Comparison of ENCODE assay signal across 12 cellular contexts in genomic region chr4:151567056-151567455, GRCh38.
DNase-seq lines count a peak whose midpoint lies in the region; ATAC-seq and TF ChIP-seq lines count a peak whose summit lies in the region.
"Had no signal": no experiment of that assay in that cellular context is flagged by ENCODE, and none has a peak within 500 bp of the region (broad histone marks: within the 10 kb centered on the region; RNA-seq: fewer than 3 reads in every experiment).

No MANE protein-coding gene starts in this region.

- H3K4me3 ChIP-seq in SU-DHL-6 (ENCODE audit: insufficient read depth, low read length, poor library complexity, severe bottlenecking), result no peak overlapping the region
- no peak overlapping the region for H3K4me3 ChIP-seq in HAP-1
- H3K4me3 ChIP-seq in dorsolateral prefrontal cortex, result no peak overlapping the region
- H3K4me3 ChIP-seq: right atrium auricular region had no signal

- TF ChIP-seq CTCF in SU-DHL-6 (IDR thresholded peaks at IDR 0.05; ENCODE audit: insufficient read depth, low read length, poor library complexity, severe bottlenecking) (no peak), dorsolateral prefrontal cortex (IDR thresholded peaks at IDR 0.05 in 54 of 56, conservative IDR thresholded peaks at IDR 0.05 in 2 of 56; ENCODE audit: low read depth in 1 of 56, partially characterized antibody in 56 of 56) (no peak)

- H3K9ac ChIP-seq in SU-DHL-6 (ENCODE audit: low read length), result no peak overlapping the region

- no peaks in the 10 kb centered on the region for H3F3A ChIP-seq in SU-DHL-6 (ENCODE audit: insufficient read depth)

- H3K27me3 ChIP-seq in SU-DHL-6 (ENCODE audit: low read length) (no peaks in the 10 kb centered on the region), HAP-1 (ENCODE audit: low read depth) (no peaks in the 10 kb centered on the region), dorsolateral prefrontal cortex (no peaks in the 10 kb centered on the region)
- H3K27me3 ChIP-seq: right atrium auricular region had no signal

- in situ Hi-C loops in HAP-1 (cut with MboI; ENCODE audit: low sequenced_read_pairs), result no loop called here

- no peaks in the 10 kb centered on the region for H3K4me1 ChIP-seq in HAP-1
- H3K4me1 ChIP-seq: right atrium auricular region had no signal

- DNase-seq in kidney tubule cell (ENCODE audit: low spot score), result no peak
- DNase-seq in HAP-1 (ENCODE audit: low spot score in 2 of 2), result no peak
- no peak for DNase-seq in dorsolateral prefrontal cortex
- DNase-seq in midbrain (lab: John Stamatoyannopoulos, UW), result no peak
- DNase-seq: C1 segment of cervical spinal cord, cerebellar nuclear complex, left ventricle myocardium superior had no signal

- ATAC-seq in GM18502 (IDR thresholded peaks at IDR 0.05; ENCODE audit: poor library complexity, unreplicated experiment) (peak; percentile 96), GM21515 (IDR thresholded peaks at IDR 0.05; ENCODE audit: unreplicated experiment) (peak; percentile 92), HG03354 (IDR thresholded peaks at IDR 0.05; ENCODE audit: poor library complexity, severe bottlenecking, unreplicated experiment) (peak; percentile 81)
- ATAC-seq: left ventricle myocardium superior had no signal

- H3K9me2 ChIP-seq in SU-DHL-6 (replicated peaks; ENCODE audit: insufficient read depth, low read length), result no peaks in the 10 kb centered on the region

- no peak overlapping the region for H3K27ac ChIP-seq in SU-DHL-6 (ENCODE audit: low read depth, low read length)
- H3K27ac ChIP-seq in dorsolateral prefrontal cortex, result no peak overlapping the region
- H3K27ac ChIP-seq: right atrium auricular region had no signal

- H2AFZ ChIP-seq in SU-DHL-6 (ENCODE audit: low read depth, low read length, severe bottlenecking), result no peak overlapping the region

- no peaks in the 10 kb centered on the region for H4K20me1 ChIP-seq in SU-DHL-6 (ENCODE audit: low read depth, low read length)

- no peaks in the 10 kb centered on the region for H3K79me2 ChIP-seq in SU-DHL-6 (ENCODE audit: insufficient read depth, low read length)

- intact Hi-C loops in dorsolateral prefrontal cortex (cut with DNase I), result no loop called here

- no peaks in the 10 kb centered on the region for H3K36me3 ChIP-seq in SU-DHL-6 (ENCODE audit: low read length)
- H3K36me3 ChIP-seq in HAP-1 (replicated peaks), result no peaks in the 10 kb centered on the region
- H3K36me3 ChIP-seq: right atrium auricular region had no signal

- H3K9me3 ChIP-seq in SU-DHL-6 (ENCODE audit: insufficient read depth, low read length) (no peaks in the 10 kb centered on the region), HAP-1 (no peaks in the 10 kb centered on the region)
- H3K9me3 ChIP-seq: right atrium auricular region had no signal

- H3K4me2 ChIP-seq in SU-DHL-6 (ENCODE audit: low read depth, low read length, poor library complexity, severe bottlenecking), result peak overlapping the region; percentile 42
